In genomic region chr1:212669102-212669501, GRCh38 we compare ENCODE assay signal across 9 cellular contexts. TPM values are rescaled to one million over a fixed set of nuclear protein-coding genes. Genes with fewer than 3 reads are reported as not detected.
DNase-seq lines count a peak whose midpoint lies in the region; ATAC-seq and TF ChIP-seq lines count a peak whose summit lies in the region.
"Had no signal": no experiment of that assay in that cellular context is flagged by ENCODE, and none has a peak within 500 bp of the region (broad histone marks: within the 10 kb centered on the region; RNA-seq: fewer than 3 reads in every experiment).

No MANE protein-coding gene starts in this region.

- peak; percentile 30 to 60 for ATAC-seq in stimulated activated naive B cell treated with anti-CD40 and anti-IgM and Interleukin-4, amounts not matched to agents 10 μg/mL and 1 μg/mL and 100 μg/mL, for 72 hours (replicated peaks)

- CTCF ChIA-PET in MCF 10A (lab: Yijun Ruan, JAX) (interaction anchor here (0.7 to 1.7 kb wide), 3 partner anchors 10 to 116 kb away, joined by 3 to 5 read pairs (median 4); no protein-coding TSS in a partner anchor), mammary epithelial cell (lab: Charles Lee; ENCODE audit: low non-redundant PET) (interaction anchor here (0.8 kb wide), 1 partner anchor 199 kb away, joined by 4 read pairs; no protein-coding TSS in a partner anchor)

- H3K36me3 ChIP-seq in mammary epithelial cell (ENCODE audit: insufficient read depth, low read length) (no peaks in the 10 kb centered on the region), prostate gland (no peaks in the 10 kb centered on the region)

- H3K4me3 ChIP-seq in mammary epithelial cell (replicated peaks in 1 of 3; ENCODE audit: insufficient read depth in 1 of 3, low read depth in 2 of 3, low read length in 3 of 3), result no peak overlapping the region
- H3K4me3 ChIP-seq in prostate gland, result no peak overlapping the region

- H3K27ac ChIP-seq in mammary epithelial cell (ENCODE audit: insufficient read depth, low read depth, low read length) (no peak overlapping the region), prostate gland (no peak overlapping the region)

- peaks cover 31% of the 10 kb centered on the region for H3K4me1 Mint-ChIP-seq in MCF 10A (ENCODE audit: insufficient read depth, unreplicated experiment)
- H3K4me1 Mint-ChIP-seq in stimulated activated naive B cell treated with anti-CD40 and anti-IgM and Interleukin-4, amounts not matched to agents 10 μg/mL and 1 μg/mL and 100 μg/mL, for 72 hours, result peaks cover 49 to 78% of the 10 kb centered on the region in 2 donors

- H3K4me1 ChIP-seq in mammary epithelial cell (ENCODE audit: insufficient read depth, low read length) (peaks cover 22% of the 10 kb centered on the region), prostate gland (replicated peaks) (no peaks in the 10 kb centered on the region)

- H3K9ac ChIP-seq in mammary epithelial cell (ENCODE audit: insufficient read depth, low read length), result no peak overlapping the region

- no peaks in the 10 kb centered on the region for H3K9me3 Mint-ChIP-seq in MCF 10A (ENCODE audit: unreplicated experiment)
- no peaks in the 10 kb centered on the region for H3K9me3 Mint-ChIP-seq in stimulated activated naive B cell treated with anti-CD40 and anti-IgM and Interleukin-4, amounts not matched to agents 10 μg/mL and 1 μg/mL and 100 μg/mL, for 72 hours
- H3K9me3 Mint-ChIP-seq: activated naive CD4-positive, alpha-beta T cell treated with anti-CD3 and anti-CD28 coated beads, Interleukin-2, amount 50 U/mL, for 24 hours had no signal

- no peaks in the 10 kb centered on the region for H3K9me3 ChIP-seq in mammary epithelial cell (replicated peaks; ENCODE audit: insufficient read depth, low read length)
- H3K9me3 ChIP-seq in prostate gland, result no peaks in the 10 kb centered on the region

- H3K27me3 ChIP-seq in mammary epithelial cell (ENCODE audit: insufficient read depth, low read length) (no peaks in the 10 kb centered on the region), prostate gland (replicated peaks; ENCODE audit: insufficient read depth) (peaks cover 2% of the 10 kb centered on the region)

- POLR2A ChIA-PET in MCF 10A (lab: Yijun Ruan, JAX), result interaction anchor here (0.6 to 1.9 kb wide), 3 partner anchors 11 to 61 kb away, joined by 3 to 6 read pairs (median 4); partner anchors contain the start of gene ATF3

- H3K4me3 Mint-ChIP-seq in MCF 10A (ENCODE audit: unreplicated experiment), result no peak overlapping the region
- H3K4me3 Mint-ChIP-seq in stimulated activated naive B cell treated with anti-CD40 and anti-IgM and Interleukin-4, amounts not matched to agents 10 μg/mL and 1 μg/mL and 100 μg/mL, for 72 hours, result peak overlapping the region; percentile 46 to 51
- H3K4me3 Mint-ChIP-seq: activated naive CD4-positive, alpha-beta T cell treated with anti-CD3 and anti-CD28 coated beads, Interleukin-2, amount 50 U/mL, for 24 hours had no signal

- intact Hi-C loops in MCF 10A (cut with micrococcal nuclease) (no loop called here), mammary epithelial cell (cut with micrococcal nuclease) (loop anchor here (1.0 kb wide), 1 partner anchor 192 kb away; no protein-coding TSS in a partner anchor), prostate gland (cut with DNase I) (loop anchor here (5.0 kb wide), 2 partner anchors 113 to 318 kb away; no protein-coding TSS in a partner anchor)

- BruUV-seq in MCF 10A (replicated peaks; lab: Mats Ljungman, UMichigan) (no TSS peak), mammary epithelial cell (replicated peaks; lab: Mats Ljungman, UMichigan) (no TSS peak)

- no peak overlapping the region for H2AFZ ChIP-seq in mammary epithelial cell (ENCODE audit: low read depth, low read length)

- H3K79me2 ChIP-seq in mammary epithelial cell (ENCODE audit: insufficient read depth, low read length), result no peaks in the 10 kb centered on the region

- TF ChIP-seq POLR2A in erythroblast (IDR thresholded peaks at IDR 0.05; ENCODE audit: low read length) (no peak), prostate gland (IDR thresholded peaks at IDR 0.05) (no peak)

- WGBS in mammary epithelial cell (ENCODE audit: low coverage, missing lambda C conversion rate), result 100% methylated on average over 2 of the region's 2 CpGs
- 69% methylated on average over 2 of the region's 2 CpGs for WGBS in prostate gland

- H3K27ac Mint-ChIP-seq in MCF 10A (ENCODE audit: low read depth, unreplicated experiment), result no peak overlapping the region
- H3K27ac Mint-ChIP-seq in stimulated activated naive B cell treated with anti-CD40 and anti-IgM and Interleukin-4, amounts not matched to agents 10 μg/mL and 1 μg/mL and 100 μg/mL, for 72 hours, result peak overlapping the region; percentile 74
- H3K27ac Mint-ChIP-seq: activated naive CD4-positive, alpha-beta T cell treated with anti-CD3 and anti-CD28 coated beads, Interleukin-2, amount 50 U/mL, for 24 hours had no signal

- H4K20me1 ChIP-seq in mammary epithelial cell (ENCODE audit: insufficient read depth, low read length), result no peaks in the 10 kb centered on the region

- no peaks in the 10 kb centered on the region for H3K36me3 Mint-ChIP-seq in MCF 10A (ENCODE audit: insufficient read depth, unreplicated experiment)
- H3K36me3 Mint-ChIP-seq in stimulated activated naive B cell treated with anti-CD40 and anti-IgM and Interleukin-4, amounts not matched to agents 10 μg/mL and 1 μg/mL and 100 μg/mL, for 72 hours, result peaks cover 0 to 2% of the 10 kb centered on the region in 2 donors
- H3K36me3 Mint-ChIP-seq: activated naive CD4-positive, alpha-beta T cell treated with anti-CD3 and anti-CD28 coated beads, Interleukin-2, amount 50 U/mL, for 24 hours had no signal

- no peak overlapping the region for H3K4me2 ChIP-seq in mammary epithelial cell (ENCODE audit: insufficient read depth, low read depth, low read length)

- H3K27me3 Mint-ChIP-seq in MCF 10A (ENCODE audit: insufficient read depth, unreplicated experiment), result no peaks in the 10 kb centered on the region
- H3K27me3 Mint-ChIP-seq in stimulated activated naive B cell treated with anti-CD40 and anti-IgM and Interleukin-4, amounts not matched to agents 10 μg/mL and 1 μg/mL and 100 μg/mL, for 72 hours, result peaks cover 3 to 10% of the 10 kb centered on the region in 2 donors

- TF ChIP-seq CTCF in MCF 10A (IDR thresholded peaks at IDR 0.05; ENCODE audit: unreplicated experiment) (peak; percentile 25), mammary epithelial cell (conservative IDR thresholded peaks at IDR 0.05 in 1 of 2, IDR thresholded peaks at IDR 0.05 in 1 of 2; ENCODE audit: extremely low read depth in 1 of 2, insufficient read depth in 1 of 2, low read depth in 1 of 2, low read length in 2 of 2) (peak in 1 of 2 donors; percentile 7), GM20000 (IDR thresholded peaks at IDR 0.05; ENCODE audit: extremely low read depth, missing control alignments) (no peak), prostate gland (IDR thresholded peaks at IDR 0.05) (no peak)

- DNase-seq in MCF 10A (ENCODE audit: unreplicated experiment), result peak; percentile 49
- DNase-seq in mammary epithelial cell, result no peak
- peak; percentile 64 for DNase-seq in NOMO-1 treated with DMSO at 0.1 percent for 48 hours (lab: John Stamatoyannopoulos, UW; ENCODE audit: unreplicated experiment)
- DNase-seq in erythroblast (lab: John Stamatoyannopoulos, UW), result peak; percentile 16 to 22
- DNase-seq in stimulated activated naive B cell treated with anti-CD40 and anti-IgM and Interleukin-4, amounts not matched to agents 10 μg/mL and 1 μg/mL and 100 μg/mL, for 72 hours, result peak; percentile 47
- DNase-seq in GM20000 (ENCODE audit: low spot score), result no peak
- no peak for DNase-seq in SK-N-DZ (ENCODE audit: low spot score)
- DNase-seq in prostate gland (ENCODE audit: low spot score), result no peak

- dilution Hi-C loops in mammary epithelial cell (cut with HindIII; ENCODE audit: low sequenced_read_pairs), result no loop called here

- in situ Hi-C loops in mammary epithelial cell (cut with MboI; ENCODE audit: low sequenced_read_pairs in 2 of 2), result loop anchor here in 1 of 2 donors (25.0 kb wide), 1 partner anchor 318 kb away; no protein-coding TSS in a partner anchor

RNA-seq across cellular contexts. Expression of gene BATF3, which starts 30.5 kb away (rescaled TPM):
- total RNA-seq in MCF 10A (2022) (0.96 and 1.5 TPM in 2 replicates), mammary epithelial cell (not detected), prostate gland (1 to 10 TPM in 1 of 2 donors, not detected in 1; 4.0 TPM)
- polyA plus RNA-seq in mammary epithelial cell, result 0.17 TPM
- not detected for polyA minus RNA-seq in mammary epithelial cell
- 1.6 and 4.8 TPM in 2 replicates for polyA plus RNA-seq in SK-N-DZ (2014; cell fraction: cytosol; rRNA removed)
- polyA plus RNA-seq in SK-N-DZ (2014; cell fraction: nucleus; rRNA removed), result 0.49 and 1.3 TPM in 2 replicates

Comparison
In these comparisons a context has a peak if more than half of its experiments do, and no peak if none do; other contexts are left out.
1. DNase-seq: peak in MCF 10A (single experiment), NOMO-1 treated with DMSO at 0.1 percent for 48 hours (single experiment), erythroblast (2 of 2) and stimulated activated naive B cell treated with anti-CD40 and anti-IgM and Interleukin-4, amounts not matched to agents 10 μg/mL and 1 μg/mL and 100 μg/mL, for 72 hours (single experiment); none in mammary epithelial cell (single experiment), GM20000 (single experiment), SK-N-DZ (single experiment) and prostate gland (single experiment).